20 cellular contexts compared by ENCODE assay signal in the genomic region with DNA sequence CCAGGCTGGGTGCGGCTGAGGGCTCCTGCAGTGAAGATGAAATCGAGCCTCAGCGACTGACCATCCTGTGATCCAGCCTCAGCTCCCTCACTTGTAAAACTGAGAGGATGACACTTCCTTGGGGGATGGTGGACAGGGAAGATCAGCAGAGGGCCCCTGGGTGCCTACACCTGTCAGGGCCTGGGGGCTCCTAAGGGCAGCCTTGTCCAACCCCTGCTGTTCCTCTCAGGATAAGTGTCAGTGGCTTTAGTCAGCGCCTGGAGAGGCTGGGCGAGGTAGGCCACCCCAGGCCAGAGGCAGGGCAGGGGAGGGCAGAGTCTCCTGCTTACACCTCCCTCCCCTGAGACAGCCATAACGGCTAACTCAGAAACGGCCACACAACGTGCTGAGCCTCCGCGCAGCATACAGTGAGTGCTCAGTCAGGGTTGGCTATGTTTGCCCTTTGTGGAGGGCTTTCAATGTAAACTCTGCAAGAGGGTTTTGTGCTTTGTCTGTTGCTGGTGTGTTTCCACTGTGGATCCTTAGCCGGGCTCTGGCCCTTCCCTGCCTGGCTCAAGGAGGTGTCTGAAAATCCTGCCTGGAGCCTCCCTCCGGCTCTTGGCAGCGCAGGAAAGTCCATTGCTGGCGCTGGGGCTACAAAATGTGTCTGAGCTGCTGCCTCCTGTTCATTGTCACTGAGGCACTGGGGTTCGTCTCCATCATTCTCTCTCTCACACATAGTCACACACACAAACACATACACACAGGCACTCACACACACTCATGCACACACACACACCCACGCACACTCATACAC.
DNase-seq lines count a peak whose midpoint lies in the region; ATAC-seq and TF ChIP-seq lines count a peak whose summit lies in the region.
"Had no signal": no experiment of that assay in that cellular context is flagged by ENCODE, and none has a peak within 500 bp of the region (broad histone marks: within the 10 kb centered on the region; RNA-seq: fewer than 3 reads in every experiment).

No MANE protein-coding gene starts in this region.

- no peak for TF ChIP-seq EP300 in stomach (IDR thresholded peaks at IDR 0.05)

- H3K4me1 ChIP-seq in stomach, result no peaks in the 10 kb centered on the region
- H3K4me1 ChIP-seq: pancreas, upper lobe of left lung had no signal

- no peaks in the 10 kb centered on the region for H3K4me1 Mint-ChIP-seq in activated naive CD8-positive, alpha-beta T cell treated with anti-CD3 and anti-CD28 coated beads, Interleukin-2, amount 50 U/mL, for 24 hours
- no peaks in the 10 kb centered on the region for H3K4me1 Mint-ChIP-seq in activated naive CD8-positive, alpha-beta T cell treated with anti-CD3 and anti-CD28 coated beads for 36 hours

- H3K4me3 Mint-ChIP-seq in activated naive CD8-positive, alpha-beta T cell treated with anti-CD3 and anti-CD28 coated beads, Interleukin-2, amount 50 U/mL, for 24 hours, result no peak overlapping the region
- no peak overlapping the region for H3K4me3 Mint-ChIP-seq in activated naive CD8-positive, alpha-beta T cell treated with anti-CD3 and anti-CD28 coated beads for 36 hours
- H3K4me3 Mint-ChIP-seq: activated T-cell treated with anti-CD3 and anti-CD28 coated beads, Interleukin-2, amount 50 U/mL, for 4 hours; natural killer cell treated with Interleukin-12 subunit alpha and Interleukin-12 subunit beta and Interleukin-15 and Interleukin-18, amount 100 ng/mL, for 72 hours had no signal

- 59 to 64% (median 64%) methylated on average over 9 to 16 of the region's 16 CpGs for WGBS in stomach, 5 donors

- peaks cover 26% of the 10 kb centered on the region for H3K27me3 Mint-ChIP-seq in activated naive CD8-positive, alpha-beta T cell treated with anti-CD3 and anti-CD28 coated beads, Interleukin-2, amount 50 U/mL, for 24 hours
- H3K27me3 Mint-ChIP-seq in activated naive CD8-positive, alpha-beta T cell treated with anti-CD3 and anti-CD28 coated beads for 36 hours, result peaks cover 32% of the 10 kb centered on the region

- no peak for TF ChIP-seq CTCF in stomach (IDR thresholded peaks at IDR 0.05)

- DNase-seq in activated naive CD8-positive, alpha-beta T cell treated with anti-CD3 and anti-CD28 coated beads, Interleukin-2, amount 50 U/mL, for 24 hours, result no peak
- DNase-seq in activated naive CD8-positive, alpha-beta T cell treated with anti-CD3 and anti-CD28 coated beads for 36 hours, result no peak
- peak; percentile 40 for DNase-seq in NCI-H2029 (lab: John Stamatoyannopoulos, UW)
- peak; percentile 43 for DNase-seq in islet precursor cell
- DNase-seq in stomach, result peak; percentile 11
- no peak for DNase-seq in HuH-7 (ENCODE audit: low spot score)
- no peak for DNase-seq in NCI-H2227 treated with DMSO at 0.1 percent for 48 hours (lab: John Stamatoyannopoulos, UW)
- DNase-seq: activated gamma-delta T cell treated with Interleukin-2 at 50 U/mL for 16 hours; activated T-cell treated with anti-CD3 and anti-CD28 coated beads, Interleukin-2, amount 50 U/mL, for 4 hours; cerebellar nuclear complex; DND-41; HCEC 1CT; left ventricle myocardium superior; NCI-H1694; pancreas; Right ventricle myocardium superior; stimulated activated CD4-positive, alpha-beta T cell treated with anti-CD3 and anti-CD28 coated beads, Interleukin-2, amount 100 ng/mL, for 48 hours; upper lobe of left lung had no signal

- H3K9me3 Mint-ChIP-seq in activated naive CD8-positive, alpha-beta T cell treated with anti-CD3 and anti-CD28 coated beads, Interleukin-2, amount 50 U/mL, for 24 hours, result no peaks in the 10 kb centered on the region
- H3K9me3 Mint-ChIP-seq in activated naive CD8-positive, alpha-beta T cell treated with anti-CD3 and anti-CD28 coated beads for 36 hours, result no peaks in the 10 kb centered on the region
- H3K9me3 Mint-ChIP-seq: activated T-cell treated with anti-CD3 and anti-CD28 coated beads, Interleukin-2, amount 50 U/mL, for 4 hours; natural killer cell treated with Interleukin-12 subunit alpha and Interleukin-12 subunit beta and Interleukin-15 and Interleukin-18, amount 100 ng/mL, for 72 hours had no signal

- H3K4me3 ChIP-seq in stomach, result no peak overlapping the region
- H3K4me3 ChIP-seq: pancreas, upper lobe of left lung had no signal

- H3K36me3 Mint-ChIP-seq in activated naive CD8-positive, alpha-beta T cell treated with anti-CD3 and anti-CD28 coated beads, Interleukin-2, amount 50 U/mL, for 24 hours (ENCODE audit: low read depth), result no peaks in the 10 kb centered on the region
- no peaks in the 10 kb centered on the region for H3K36me3 Mint-ChIP-seq in activated naive CD8-positive, alpha-beta T cell treated with anti-CD3 and anti-CD28 coated beads for 36 hours
- H3K36me3 Mint-ChIP-seq: natural killer cell treated with Interleukin-12 subunit alpha and Interleukin-12 subunit beta and Interleukin-15 and Interleukin-18, amount 100 ng/mL, for 72 hours had no signal

- ATAC-seq in activated naive CD8-positive, alpha-beta T cell treated with anti-CD3 and anti-CD28 coated beads, Interleukin-2, amount 50 U/mL, for 24 hours, result peak; percentile 36
- no peak for ATAC-seq in HG03354 (IDR thresholded peaks at IDR 0.05; ENCODE audit: poor library complexity, severe bottlenecking, unreplicated experiment)
- ATAC-seq: activated T-cell treated with anti-CD3 and anti-CD28 coated beads, Interleukin-2, amount 50 U/mL, for 4 hours; left ventricle myocardium superior; natural killer cell treated with Interleukin-12 subunit alpha and Interleukin-12 subunit beta and Interleukin-15 and Interleukin-18, amount 100 ng/mL, for 72 hours; pancreas had no signal

- no peak for TF ChIP-seq POLR2A in stomach (IDR thresholded peaks at IDR 0.05)

- no peak overlapping the region for H3K27ac ChIP-seq in stomach
- H3K27ac ChIP-seq: pancreas, upper lobe of left lung had no signal

- H3K27ac Mint-ChIP-seq in activated naive CD8-positive, alpha-beta T cell treated with anti-CD3 and anti-CD28 coated beads, Interleukin-2, amount 50 U/mL, for 24 hours, result no peak overlapping the region
- H3K27ac Mint-ChIP-seq in activated naive CD8-positive, alpha-beta T cell treated with anti-CD3 and anti-CD28 coated beads for 36 hours, result no peak overlapping the region
- H3K27ac Mint-ChIP-seq: natural killer cell treated with Interleukin-12 subunit alpha and Interleukin-12 subunit beta and Interleukin-15 and Interleukin-18, amount 100 ng/mL, for 72 hours had no signal

- H3K27me3 ChIP-seq in stomach, result peaks cover 0 to 55% (median 14%) of the 10 kb centered on the region in 3 donors
- H3K27me3 ChIP-seq: upper lobe of left lung had no signal

- intact Hi-C loops in stomach (cut with DNase I; ENCODE audit: low total_unique reads), result no loop called here

- no peaks in the 10 kb centered on the region for H3K9me3 ChIP-seq in stomach
- H3K9me3 ChIP-seq: pancreas, upper lobe of left lung had no signal

- H3K36me3 ChIP-seq in stomach, result no peaks in the 10 kb centered on the region
- H3K36me3 ChIP-seq: pancreas, upper lobe of left lung had no signal

Comparison
In these comparisons a context has a peak if more than half of its experiments do, and no peak if none do; other contexts are left out.
1. DNase-seq: peak in NCI-H2029 (single experiment), islet precursor cell (single experiment) and stomach (single experiment); none in activated naive CD8-positive, alpha-beta T cell treated with anti-CD3 and anti-CD28 coated beads, Interleukin-2, amount 50 U/mL, for 24 hours (single experiment), activated naive CD8-positive, alpha-beta T cell treated with anti-CD3 and anti-CD28 coated beads for 36 hours (single experiment), HuH-7 (single experiment) and NCI-H2227 treated with DMSO at 0.1 percent for 48 hours (single experiment).